Comparison of ENCODE assay signal across 8 cellular contexts in the genomic region with DNA sequence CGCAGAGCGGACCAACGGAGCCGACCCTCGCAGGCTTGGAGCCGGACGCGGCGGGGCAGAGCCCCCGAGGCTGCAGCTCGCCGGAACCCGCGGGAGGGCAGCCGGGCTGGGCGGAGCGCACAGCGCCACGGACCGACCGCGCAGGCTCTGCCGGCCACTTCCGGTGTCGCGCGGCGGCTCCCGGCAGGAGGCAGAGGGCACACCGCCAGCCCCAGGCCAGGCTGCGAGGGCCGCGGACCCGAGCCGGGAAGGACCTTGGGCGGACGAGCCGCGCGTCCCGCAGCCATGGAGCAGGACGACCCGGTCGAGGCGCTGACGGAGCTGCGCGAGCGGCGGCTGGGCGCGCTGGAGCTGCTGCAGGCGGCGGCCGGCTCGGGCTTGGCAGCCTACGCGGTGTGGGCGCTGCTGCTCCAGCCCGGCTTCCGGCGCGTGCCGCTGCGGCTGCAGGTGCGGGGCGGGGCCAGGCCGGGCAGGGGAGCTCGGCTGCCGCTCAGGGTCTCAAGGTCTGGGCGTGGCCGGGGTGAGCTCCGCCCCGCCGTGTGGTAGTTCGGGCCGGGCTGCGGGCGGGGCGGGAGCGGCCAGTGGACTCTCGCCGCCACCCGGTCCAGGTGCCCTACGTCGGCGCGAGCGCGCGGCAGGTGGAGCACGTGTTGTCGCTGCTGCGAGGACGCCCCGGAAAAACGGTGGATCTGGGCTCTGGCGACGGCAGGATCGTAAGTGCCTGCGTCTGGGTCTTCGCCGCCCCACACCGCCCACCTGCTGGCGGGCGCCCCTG. TPM values are rescaled to one million over a fixed set of nuclear protein-coding genes. Genes with fewer than 3 reads are reported as not detected.
DNase-seq lines count a peak whose midpoint lies in the region; ATAC-seq and TF ChIP-seq lines count a peak whose summit lies in the region.

A gene with protein sequence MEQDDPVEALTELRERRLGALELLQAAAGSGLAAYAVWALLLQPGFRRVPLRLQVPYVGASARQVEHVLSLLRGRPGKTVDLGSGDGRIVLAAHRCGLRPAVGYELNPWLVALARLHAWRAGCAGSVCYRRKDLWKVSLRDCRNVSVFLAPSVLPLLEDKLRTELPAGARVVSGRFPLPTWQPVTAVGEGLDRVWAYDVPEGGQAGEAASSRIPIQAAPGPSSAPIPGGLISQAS (plus strand): TSS at position 157 of the 775 bp plus-strand sequence. CDS start 129 bp downstream, at position 286.

- peaks cover 18% of the 10 kb centered on the region for H3K4me1 ChIP-seq in prostate gland (replicated peaks)

- TF ChIP-seq POLR2A in NB4 (IDR thresholded peaks at IDR 0.05; ENCODE audit: extremely low read depth, insufficient read length) (peak; percentile 74), prostate gland (IDR thresholded peaks at IDR 0.05) (peak; percentile 39)

- intact Hi-C loops in left ventricle myocardium superior (cut with micrococcal nuclease), result no loop called here
- intact Hi-C loops in prostate gland (cut with DNase I), result no loop called here

- H3K4me1 Mint-ChIP-seq in HFFc6 (ENCODE audit: low read depth), result peaks cover 19% of the 10 kb centered on the region
- H3K4me1 Mint-ChIP-seq in T-helper 1 cell treated with Interleukin-12 subunit alpha and Interleukin-12 subunit beta and Interleukin-4 antibody, amounts not matched to agents 30 μg/mL and 1 μg/mL, for 36 hours (ENCODE audit: low read depth), result peaks cover 6% of the 10 kb centered on the region

- peaks cover 16% of the 10 kb centered on the region for H3K27me3 Mint-ChIP-seq in HFFc6 (ENCODE audit: insufficient read depth)
- H3K27me3 Mint-ChIP-seq in T-helper 1 cell treated with Interleukin-12 subunit alpha and Interleukin-12 subunit beta and Interleukin-4 antibody, amounts not matched to agents 30 μg/mL and 1 μg/mL, for 36 hours (ENCODE audit: low read depth), result peaks cover 20% of the 10 kb centered on the region

- peak within 1 kb of the TSS; percentile 91 for H3K4me3 Mint-ChIP-seq in HFFc6
- H3K4me3 Mint-ChIP-seq in T-helper 1 cell treated with Interleukin-12 subunit alpha and Interleukin-12 subunit beta and Interleukin-4 antibody, amounts not matched to agents 30 μg/mL and 1 μg/mL, for 36 hours, result peak within 1 kb of the TSS; percentile 71

- peak; percentile 50 for DNase-seq in HFFc6
- peak; percentile 89 for DNase-seq in NB4 (ENCODE audit: low read depth)
- DNase-seq in left ventricle myocardium superior, result peak; percentile 90
- DNase-seq in prostate gland (ENCODE audit: low spot score), result peak; percentile 65
- DNase-seq in putamen (ENCODE audit: low spot score), result no peak

- H3K27ac ChIP-seq in angular gyrus (ENCODE audit: low read depth, low read length) (peak within 1 kb of the TSS; percentile 93), prostate gland (peak within 1 kb of the TSS; percentile 51 to 76)

- H3K9me3 ChIP-seq in prostate gland, result no peaks in the 10 kb centered on the region

- H3K9me3 Mint-ChIP-seq in HFFc6, result no peaks in the 10 kb centered on the region
- H3K9me3 Mint-ChIP-seq in T-helper 1 cell treated with Interleukin-12 subunit alpha and Interleukin-12 subunit beta and Interleukin-4 antibody, amounts not matched to agents 30 μg/mL and 1 μg/mL, for 36 hours, result no peaks in the 10 kb centered on the region

- 17% methylated on average over 51 of the region's 106 CpGs for WGBS in prostate gland

- peak; percentile 90 for ATAC-seq in left ventricle myocardium superior

- no peaks in the 10 kb centered on the region for H3K36me3 Mint-ChIP-seq in HFFc6 (ENCODE audit: low read depth)
- H3K36me3 Mint-ChIP-seq in T-helper 1 cell treated with Interleukin-12 subunit alpha and Interleukin-12 subunit beta and Interleukin-4 antibody, amounts not matched to agents 30 μg/mL and 1 μg/mL, for 36 hours (ENCODE audit: low read depth), result no peaks in the 10 kb centered on the region

- TF ChIP-seq CTCF in GM12875 (IDR thresholded peaks at IDR 0.05; ENCODE audit: borderline replicate concordance, insufficient read depth, low read depth, low read length) (0 out of 2 replicates have a peak, but pooled peaks have one; percentile 2), HFFc6 (IDR thresholded peaks at IDR 0.05) (0 out of 2 replicates have a peak, but pooled peaks have one; percentile 3), NB4 (IDR thresholded peaks at IDR 0.05; ENCODE audit: low read depth, low read length) (no peak), prostate gland (IDR thresholded peaks at IDR 0.05) (peak in 2 of 4 experiments; percentile 49 to 56)

- H3K27me3 ChIP-seq in prostate gland (replicated peaks; ENCODE audit: insufficient read depth), result no peaks in the 10 kb centered on the region

- peak within 1 kb of the TSS; percentile 84 for H3K27ac Mint-ChIP-seq in HFFc6
- no peak within 1 kb of the TSS for H3K27ac Mint-ChIP-seq in T-helper 1 cell treated with Interleukin-12 subunit alpha and Interleukin-12 subunit beta and Interleukin-4 antibody, amounts not matched to agents 30 μg/mL and 1 μg/mL, for 36 hours

- H3K36me3 ChIP-seq in prostate gland, result no peaks in the 10 kb centered on the region

- peak within 1 kb of the TSS; percentile 92 for H3K4me3 ChIP-seq in GM12875 (ENCODE audit: low read depth, low read length)
- peak within 1 kb of the TSS; percentile 60 for H3K4me3 ChIP-seq in NB4 (ENCODE audit: low read depth, low read length)
- H3K4me3 ChIP-seq in prostate gland, result peak within 1 kb of the TSS; percentile 61 to 79

RNA-seq across cellular contexts. Expression of the gene that starts here (rescaled TPM):
- total RNA-seq in HFFc6 (2021; fragmentation: NEBNext Ultra II Directional; extraction: Animal tissue kit (Norgen Biotek cat#: 25700)), result 10 to 100 TPM; 50.1 to 57.7 (median 54.7) TPM
- total RNA-seq in left ventricle myocardium superior, result 31.2 TPM
- total RNA-seq in prostate gland, result 10 to 100 TPM; 55.3 to 73.1 TPM
